10 cellular contexts compared by ENCODE assay signal in genomic region chr3:187403768-187404270, GRCh38. TPM values are rescaled to one million over a fixed set of nuclear protein-coding genes. Genes with fewer than 3 reads are reported as not detected.
DNase-seq lines count a peak whose midpoint lies in the region; ATAC-seq and TF ChIP-seq lines count a peak whose summit lies in the region.
"Had no signal": no experiment of that assay in that cellular context is flagged by ENCODE, and none has a peak within 500 bp of the region (broad histone marks: within the 10 kb centered on the region; RNA-seq: fewer than 3 reads in every experiment).

No MANE protein-coding gene starts in this region.

- POLR2A ChIA-PET in PC-9 (lab: Charles Lee; ENCODE audit: unreplicated experiment) = interaction anchor here (0.5 to 0.7 kb wide), 4 partner anchors 266 to 1478 kb away, joined by 3 to 14 read pairs (median 8); no protein-coding TSS in a partner anchor

- peaks cover 15% of the 10 kb centered on the region for H3K4me1 ChIP-seq in PC-9 (replicated peaks; ENCODE audit: insufficient read depth)

- no peak for TF ChIP-seq CTCF in PC-9 (conservative IDR thresholded peaks at IDR 0.05)
- no peak for TF ChIP-seq CTCF in epithelial cell of esophagus (IDR thresholded peaks at IDR 0.05; ENCODE audit: insufficient read depth, low read depth, low read length, missing control alignments)
- no peak for TF ChIP-seq CTCF in omental fat pad (IDR thresholded peaks at IDR 0.05)

- intact Hi-C loops in PC-9 (cut with micrococcal nuclease; ENCODE audit: unreplicated experiment) = no loop called here

- no peak overlapping the region for H3K27ac Mint-ChIP-seq in activated T-cell treated with anti-CD3 and anti-CD28 coated beads, Interleukin-2, amount 50 U/mL, for 72 hours

- no peaks in the 10 kb centered on the region for H3K36me3 Mint-ChIP-seq in activated T-cell treated with anti-CD3 and anti-CD28 coated beads, Interleukin-2, amount 50 U/mL, for 72 hours (ENCODE audit: insufficient read depth in 2 of 2)

- no peak overlapping the region for H3K4me3 Mint-ChIP-seq in activated T-cell treated with anti-CD3 and anti-CD28 coated beads, Interleukin-2, amount 50 U/mL, for 72 hours

- H3K79me2 ChIP-seq in PC-9 (ENCODE audit: low read depth) = no peaks in the 10 kb centered on the region

- ATAC-seq in omental fat pad (ENCODE audit: low FRiP score) (peak; percentile 99), GM21526 (IDR thresholded peaks at IDR 0.05; ENCODE audit: low FRiP score, unreplicated experiment) (no peak), HG03342 (IDR thresholded peaks at IDR 0.05; ENCODE audit: unreplicated experiment) (no peak)
- no peak for ATAC-seq in activated T-cell treated with anti-CD3 and anti-CD28 coated beads, Interleukin-2, amount 50 U/mL, for 72 hours (replicated peaks in 1 of 2)

- CTCF ChIA-PET in PC-9 (lab: Charles Lee) = no interaction called here

- no peaks in the 10 kb centered on the region for H3K27me3 ChIP-seq in PC-9 (ENCODE audit: insufficient read depth, low read depth)
- H3K27me3 ChIP-seq: suprapubic skin had no signal

- H3K4me1 Mint-ChIP-seq in activated T-cell treated with anti-CD3 and anti-CD28 coated beads, Interleukin-2, amount 50 U/mL, for 72 hours (ENCODE audit: low read depth) = no peaks in the 10 kb centered on the region

- no peaks in the 10 kb centered on the region for H3K9me3 ChIP-seq in PC-9 (ENCODE audit: insufficient read depth, low read depth)
- H3K9me3 ChIP-seq: suprapubic skin had no signal

- peak; percentile 100 for DNase-seq in Caki2 (ENCODE audit: low read depth)
- peak; percentile 68 to 82 for DNase-seq in PC-9
- peak; percentile 88 for DNase-seq in epithelial cell of esophagus (ENCODE audit: low read depth)
- DNase-seq in omental fat pad (ENCODE audit: low spot score) = no peak
- DNase-seq in activated T-cell treated with anti-CD3 and anti-CD28 coated beads, Interleukin-2, amount 50 U/mL, for 72 hours = no peak
- no peak for DNase-seq in inferior parietal cortex (ENCODE audit: extremely low spot score)
- DNase-seq: activated CD4-positive, alpha-beta T cell treated with anti-CD3 and anti-CD28 coated beads for 4 hours had no signal

- H3K27me3 Mint-ChIP-seq in activated T-cell treated with anti-CD3 and anti-CD28 coated beads, Interleukin-2, amount 50 U/mL, for 72 hours (ENCODE audit: low read depth) = peaks cover 19% of the 10 kb centered on the region

- H4K20me1 ChIP-seq in PC-9 (ENCODE audit: insufficient read depth) = no peaks in the 10 kb centered on the region

- no peak overlapping the region for H3K4me3 ChIP-seq in PC-9
- no peak overlapping the region for H3K4me3 ChIP-seq in epithelial cell of esophagus (ENCODE audit: low read length)
- H3K4me3 ChIP-seq: suprapubic skin had no signal

- in situ Hi-C loops in Caki2 (cut with HindIII; ENCODE audit: low pct_unique_long_range_greater_than_20kb, low sequenced_read_pairs) = no loop called here

- no TSS peak for BruUV-seq in PC-9 (replicated peaks; lab: Mats Ljungman, UMichigan)

- H3K4me2 ChIP-seq in PC-9 = peak overlapping the region; percentile 20; the same call in 1 of the 2 replicates

- H3K27ac ChIP-seq in PC-9 = peak overlapping the region; percentile 36; the same call in 1 of the 2 replicates
- H3K27ac ChIP-seq: suprapubic skin had no signal

- H3K36me3 ChIP-seq in PC-9 (ENCODE audit: low read depth) = no peaks in the 10 kb centered on the region
- H3K36me3 ChIP-seq: suprapubic skin had no signal

- no peak overlapping the region; the same call in 1 of the 2 replicates for H2AFZ ChIP-seq in PC-9

- no peaks in the 10 kb centered on the region for H3K9me2 ChIP-seq in PC-9 (ENCODE audit: insufficient read depth)

- H3K9me3 Mint-ChIP-seq in activated T-cell treated with anti-CD3 and anti-CD28 coated beads, Interleukin-2, amount 50 U/mL, for 72 hours = no peaks in the 10 kb centered on the region

- H3F3A ChIP-seq in PC-9 (ENCODE audit: insufficient read depth, low read depth) = peaks cover 8% of the 10 kb centered on the region; the same call in 1 of the 2 replicates

RNA-seq across cellular contexts. Expression of gene RTP4, which starts 35.6 kb away (rescaled TPM):
- total RNA-seq in Caki2 (2014; rRNA removed; shearing (Covaris generic); ENCODE audit: low replicate concordance) = not detected in 2 replicates
- total RNA-seq in PC-9 (2021) = 0.90 and 3.2 TPM in 2 replicates
- 1 to 10 TPM; 1.1 to 7.4 (median 2.2) TPM for total RNA-seq in omental fat pad
- total RNA-seq in activated T-cell treated with anti-CD3 and anti-CD28 coated beads, Interleukin-2, amount 50 U/mL, for 72 hours = 1 to 10 TPM; 2.8 to 3.4 TPM

Comparison
In these comparisons a context has a peak if more than half of its experiments do, and no peak if none do; other contexts are left out.
1. DNase-seq: peak in Caki2 (single experiment), PC-9 (2 of 2) and epithelial cell of esophagus (single experiment); none in omental fat pad (single experiment), activated T-cell treated with anti-CD3 and anti-CD28 coated beads, Interleukin-2, amount 50 U/mL, for 72 hours (0 of 2) and inferior parietal cortex (single experiment).